1 cellular context compared by ENCODE assay signal in the genomic region with DNA sequence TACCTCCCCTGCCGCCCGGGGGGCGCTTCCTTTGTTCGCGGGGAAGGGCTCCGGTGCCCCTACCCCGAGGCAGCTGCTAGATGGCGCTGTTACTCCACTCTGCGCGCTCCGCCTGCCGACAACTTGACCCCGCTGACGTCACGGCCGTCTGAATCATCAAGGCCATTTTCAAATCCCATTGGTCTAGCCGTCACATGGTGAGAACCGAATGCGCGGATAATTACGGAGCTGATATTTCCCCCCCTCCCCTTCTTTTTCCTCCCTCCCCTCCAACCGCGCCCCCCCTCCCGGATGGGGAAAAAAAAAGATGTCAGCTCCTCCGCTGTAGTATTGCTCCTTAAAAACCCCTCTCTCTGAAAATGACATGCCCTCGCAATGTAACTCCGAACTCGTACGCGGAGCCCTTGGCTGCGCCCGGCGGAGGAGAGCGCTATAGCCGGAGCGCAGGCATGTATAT.
TF ChIP-seq lines count a peak whose summit lies in the region.

Gene HOXC10, plus strand, starts transcription at position 246 of the 457 bp plus-strand sequence. Its CDS starts 114 bp downstream, at position 360.

TF ChIP-seq in GM12878, 131 proteins besides CTCF, POLR2A, EP300 and RAD21 (continued from another document):
- TF ChIP-seq TCF3 (IDR thresholded peaks at IDR 0.05; ENCODE audit: borderline replicate concordance, insufficient read depth, low read depth, low read length) = no peak
- TF ChIP-seq SREBF2 (IDR thresholded peaks at IDR 0.05; ENCODE audit: low read length) = no peak
- no peak; the same call in 1 of the 2 replicates for TF ChIP-seq HCFC1 (IDR thresholded peaks at IDR 0.05; ENCODE audit: low read length)
- TF ChIP-seq, protein P1, sequence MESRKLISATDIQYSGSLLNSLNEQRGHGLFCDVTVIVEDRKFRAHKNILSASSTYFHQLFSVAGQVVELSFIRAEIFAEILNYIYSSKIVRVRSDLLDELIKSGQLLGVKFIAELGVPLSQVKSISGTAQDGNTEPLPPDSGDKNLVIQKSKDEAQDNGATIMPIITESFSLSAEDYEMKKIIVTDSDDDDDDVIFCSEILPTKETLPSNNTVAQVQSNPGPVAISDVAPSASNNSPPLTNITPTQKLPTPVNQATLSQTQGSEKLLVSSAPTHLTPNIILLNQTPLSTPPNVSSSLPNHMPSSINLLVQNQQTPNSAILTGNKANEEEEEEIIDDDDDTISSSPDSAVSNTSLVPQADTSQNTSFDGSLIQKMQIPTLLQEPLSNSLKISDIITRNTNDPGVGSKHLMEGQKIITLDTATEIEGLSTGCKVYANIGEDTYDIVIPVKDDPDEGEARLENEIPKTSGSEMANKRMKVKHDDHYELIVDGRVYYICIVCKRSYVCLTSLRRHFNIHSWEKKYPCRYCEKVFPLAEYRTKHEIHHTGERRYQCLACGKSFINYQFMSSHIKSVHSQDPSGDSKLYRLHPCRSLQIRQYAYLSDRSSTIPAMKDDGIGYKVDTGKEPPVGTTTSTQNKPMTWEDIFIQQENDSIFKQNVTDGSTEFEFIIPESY (IDR thresholded peaks at IDR 0.05) = no peak
- no peak for TF ChIP-seq JUNB (IDR thresholded peaks at IDR 0.05)
